8 cellular contexts compared by ENCODE assay signal in the genomic region with DNA sequence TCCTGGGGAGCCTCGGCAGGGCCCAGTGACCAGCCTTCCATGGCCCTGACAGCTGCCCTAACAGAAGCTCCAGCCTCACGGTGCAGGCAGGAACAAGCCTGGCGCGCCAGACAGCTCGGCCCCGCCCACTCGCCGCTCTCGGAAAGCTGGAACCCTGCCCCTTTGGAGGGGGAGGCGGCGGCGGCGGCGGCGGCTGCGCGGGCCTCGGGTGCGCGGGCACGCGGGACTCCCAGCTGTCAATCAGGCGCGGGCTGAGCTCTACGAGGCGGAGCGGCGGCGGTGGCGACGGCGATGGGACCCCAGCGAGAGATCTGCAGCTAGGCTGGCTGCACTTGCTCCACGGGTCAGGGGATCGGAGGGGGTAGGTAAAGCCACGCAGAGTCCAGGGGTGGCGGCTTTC. TPM values are rescaled to one million over a fixed set of nuclear protein-coding genes. Genes with fewer than 3 reads are reported as not detected.
DNase-seq lines count a peak whose midpoint lies in the region; ATAC-seq lines count a peak whose summit lies in the region.

A gene with protein sequence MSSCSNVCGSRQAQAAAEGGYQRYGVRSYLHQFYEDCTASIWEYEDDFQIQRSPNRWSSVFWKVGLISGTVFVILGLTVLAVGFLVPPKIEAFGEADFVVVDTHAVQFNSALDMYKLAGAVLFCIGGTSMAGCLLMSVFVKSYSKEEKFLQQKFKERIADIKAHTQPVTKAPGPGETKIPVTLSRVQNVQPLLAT (plus strand): TSS at position 236 of the 400 bp plus-strand sequence. CDS start 8,113 bp downstream, outside the sequence.

- WGBS in mesodermal cell (ENCODE audit: insufficient coverage in 2 of 2), 2 experiments, result 1 to 2% methylated on average over 23 to 28 of the region's 37 CpGs

- H3K36me3 Mint-ChIP-seq in activated naive CD4-positive, alpha-beta T cell treated with anti-CD3 and anti-CD28 coated beads, Interleukin-2, amount 50 U/mL, for 72 hours, result peaks cover 0 to 10% of the 10 kb centered on the region in 2 donors

- H3K27ac Mint-ChIP-seq in activated naive CD4-positive, alpha-beta T cell treated with anti-CD3 and anti-CD28 coated beads, Interleukin-2, amount 50 U/mL, for 72 hours, result no peak within 1 kb of the TSS

- no peak within 1 kb of the TSS for H3K27ac ChIP-seq in mesodermal cell (ENCODE audit: low read depth, low read length, severe bottlenecking)

- DNase-seq in DMS153 treated with DMSO at 0.1 percent for 48 hours (lab: John Stamatoyannopoulos, UW; ENCODE audit: unreplicated experiment), result peak; percentile 62
- peak; percentile 57 to 70 for DNase-seq in NCI-H187 (lab: John Stamatoyannopoulos, UW)
- DNase-seq in anterior cingulate cortex (lab: John Stamatoyannopoulos, UW), result peak in 53 of 58 donors; percentile 7 to 82 (median 50)
- no peak for DNase-seq in MG63
- DNase-seq in activated naive CD4-positive, alpha-beta T cell treated with anti-CD3 and anti-CD28 coated beads, Interleukin-2, amount 50 U/mL, for 72 hours (ENCODE audit: low spot score in 2 of 2), result no peak

- H3K4me3 ChIP-seq in mesodermal cell (ENCODE audit: extremely low read depth, insufficient read depth, low read length, poor library complexity, severe bottlenecking) (peak within 1 kb of the TSS; percentile 25), MG63 (no peak within 1 kb of the TSS)

- no peak for ATAC-seq in GM18873 (IDR thresholded peaks at IDR 0.05; ENCODE audit: low FRiP score, unreplicated experiment)
- no peak for ATAC-seq in HG03571 (IDR thresholded peaks at IDR 0.05; ENCODE audit: unreplicated experiment)
- ATAC-seq in activated naive CD4-positive, alpha-beta T cell treated with anti-CD3 and anti-CD28 coated beads, Interleukin-2, amount 50 U/mL, for 72 hours, result no peak

- H3K9me3 Mint-ChIP-seq in activated naive CD4-positive, alpha-beta T cell treated with anti-CD3 and anti-CD28 coated beads, Interleukin-2, amount 50 U/mL, for 72 hours, result peaks cover 8% of the 10 kb centered on the region in 2 donors

- no peaks in the 10 kb centered on the region for H3K27me3 ChIP-seq in MG63

- H3K36me3 ChIP-seq in mesodermal cell (ENCODE audit: control insufficient read depth, insufficient read depth, low read length), result no peaks in the 10 kb centered on the region
- no peaks in the 10 kb centered on the region for H3K36me3 ChIP-seq in MG63

- H3K9me3 ChIP-seq in mesodermal cell (ENCODE audit: control insufficient read depth, low read length), result no peaks in the 10 kb centered on the region
- no peaks in the 10 kb centered on the region for H3K9me3 ChIP-seq in MG63

- peaks cover 5% of the 10 kb centered on the region for H3K4me1 ChIP-seq in mesodermal cell (ENCODE audit: control insufficient read depth, insufficient read depth, low read length, poor library complexity, severe bottlenecking)

RNA-seq across cellular contexts. Expression of the gene that starts here (rescaled TPM):
- polyA plus RNA-seq in mesodermal cell (2013, experiment 1 of 2), result 0.33 TPM
- polyA plus RNA-seq in mesodermal cell (2013, experiment 2 of 2), result 0.51 TPM
- not detected in 2 replicates for total RNA-seq in MG63 (2014; rRNA removed; shearing (Covaris generic); ENCODE audit: low replicate concordance)
- not detected for total RNA-seq in activated naive CD4-positive, alpha-beta T cell treated with anti-CD3 and anti-CD28 coated beads, Interleukin-2, amount 50 U/mL, for 72 hours

Comparison
In these comparisons a context has a peak if more than half of its experiments do, and no peak if none do; other contexts are left out.
1. DNase-seq: peak in DMS153 treated with DMSO at 0.1 percent for 48 hours (single experiment), NCI-H187 (2 of 2) and anterior cingulate cortex (53 of 58); none in MG63 (single experiment) and activated naive CD4-positive, alpha-beta T cell treated with anti-CD3 and anti-CD28 coated beads, Interleukin-2, amount 50 U/mL, for 72 hours (0 of 2).